In genomic region chr15:65268411-65268810, GRCh38 we compare ENCODE assay signal across 10 cellular contexts. TPM values are rescaled to one million over a fixed set of nuclear protein-coding genes. Genes with fewer than 3 reads are reported as not detected.
"Had no signal": no experiment of that assay in that cellular context is flagged by ENCODE, and none has a peak within 500 bp of the region (broad histone marks: within the 10 kb centered on the region; RNA-seq: fewer than 3 reads in every experiment).

No MANE protein-coding gene starts in this region.

- FAIRE-seq: H1, H54, HepG2 had no signal

- H3K9me3 ChIP-seq: HAP-1 had no signal

- H3K4me2 ChIP-seq: GM23338 had no signal

- H3K9me3 Mint-ChIP-seq: GM23338, IgD-negative memory B cell had no signal

- H3K27ac ChIP-seq: HL-60 had no signal

- H2AFZ ChIP-seq: GM23338 had no signal

- H3K27me3 Mint-ChIP-seq: IgD-negative memory B cell had no signal

- ATAC-seq: GM23338, HCT116, HepG2 had no signal

- DNase-seq: KG1 had no signal

- H3K4me3 Mint-ChIP-seq: GM23338, IgD-negative memory B cell had no signal

- H3K4me3 ChIP-seq: GM23338, HAP-1 had no signal

- H3K27ac Mint-ChIP-seq: GM23338, IgD-negative memory B cell had no signal

RNA-seq across cellular contexts. Expression of gene RNU5A-1, which starts 27.4 kb away (rescaled TPM):
- total RNA-seq: GM23338, H1, HT1080 had no signal
- polyA plus RNA-seq: GM23338, H1, HepG2, IgD-negative memory B cell had no signal

RNA-seq across cellular contexts. Expression of gene RNU5B-1, which starts 36.1 kb away (rescaled TPM):
- total RNA-seq: GM23338, H1, HT1080 had no signal
- polyA plus RNA-seq: GM23338, H1, HepG2, IgD-negative memory B cell had no signal

RNA-seq across cellular contexts. Expression of gene CILP, which starts 57.1 kb away (rescaled TPM):
- total RNA-seq: H1, HepG2 had no signal
- polyA plus RNA-seq: GM23338, IgD-negative memory B cell had no signal
